8 cellular contexts compared by ENCODE assay signal in genomic region chr21:34887729-34888568, GRCh38.
DNase-seq lines count a peak whose midpoint lies in the region; ATAC-seq and TF ChIP-seq lines count a peak whose summit lies in the region.

No MANE protein-coding gene starts in this region.

- H3K4me1 ChIP-seq in BLaER1 (peaks cover 39% of the 10 kb centered on the region), ascending aorta (peaks cover 4 to 24% of the 10 kb centered on the region in 2 donors), hepatocyte (ENCODE audit: insufficient read depth) (peaks cover 7% of the 10 kb centered on the region), sigmoid colon (peaks cover 0 to 48% (median 46%) of the 10 kb centered on the region in 4 donors)

- peak overlapping the region; percentile 99 for H3K4me2 ChIP-seq in BLaER1
- peak overlapping the region; percentile 87 for H3K4me2 ChIP-seq in hepatocyte

- H4K20me1 ChIP-seq in BLaER1 (peaks cover 100% of the 10 kb centered on the region), hepatocyte (ENCODE audit: insufficient read depth, poor library complexity, severe bottlenecking) (peaks cover 3% of the 10 kb centered on the region)

- peak overlapping the region; percentile 97 for H3K4me3 Mint-ChIP-seq in T-helper 2 cell treated with Interferon-gamma antibody and Interleukin-4, amounts not matched to agents 5 μg/mL and 100 μg/mL, for 36 hours

- H3K9me3 Mint-ChIP-seq in T-helper 2 cell treated with Interferon-gamma antibody and Interleukin-4, amounts not matched to agents 5 μg/mL and 100 μg/mL, for 36 hours = no peaks in the 10 kb centered on the region

- H3K4me1 Mint-ChIP-seq in T-helper 2 cell treated with Interferon-gamma antibody and Interleukin-4, amounts not matched to agents 5 μg/mL and 100 μg/mL, for 36 hours (ENCODE audit: low read depth) = peaks cover 34% of the 10 kb centered on the region

- H3K9me3 ChIP-seq in BLaER1 (no peaks in the 10 kb centered on the region), ascending aorta (no peaks in the 10 kb centered on the region), hepatocyte (ENCODE audit: low read depth) (no peaks in the 10 kb centered on the region), sigmoid colon (no peaks in the 10 kb centered on the region)

- 1% methylated on average over 40 of the region's 40 CpGs for WGBS in hepatocyte (ENCODE audit: low lambda C conversion rate, missing lambda C conversion rate)
- 0 to 2% methylated on average over 40 of the region's 40 CpGs for WGBS in sigmoid colon, 2 donors

- peak; percentile 96 for DNase-seq in LHCN-M2 (ENCODE audit: low read depth)
- peak; percentile 93 for DNase-seq in T-helper 2 cell treated with Interferon-gamma antibody and Interleukin-4, amounts not matched to agents 5 μg/mL and 100 μg/mL, for 36 hours (ENCODE audit: low spot score)
- peak; percentile 69 to 94 for DNase-seq in ascending aorta (ENCODE audit: low spot score in 2 of 2)
- DNase-seq in hepatocyte (ENCODE audit: low spot score) = peak; percentile 91
- DNase-seq in sigmoid colon = peak; percentile 88
- DNase-seq in OCI-M2 (lab: John Stamatoyannopoulos, UW; ENCODE audit: unreplicated experiment) = no peak

- peaks cover 46% of the 10 kb centered on the region for H3K79me2 ChIP-seq in hepatocyte

- TF ChIP-seq POLR2A in sigmoid colon (IDR thresholded peaks at IDR 0.05) = no peak

- ATAC-seq in GM21360 (IDR thresholded peaks at IDR 0.05; ENCODE audit: unreplicated experiment) = peak; percentile 32

- H3K27me3 ChIP-seq in BLaER1 (no peaks in the 10 kb centered on the region), ascending aorta (peaks cover 4% of the 10 kb centered on the region), hepatocyte (peaks cover 20% of the 10 kb centered on the region), sigmoid colon (peaks cover 20 to 70% (median 49%) of the 10 kb centered on the region in 3 donors)

- peak overlapping the region; percentile 90 for H3K9ac ChIP-seq in BLaER1

- peak overlapping the region; percentile 92 for H3K27ac ChIP-seq in BLaER1
- peak overlapping the region; percentile 81 to 86 for H3K27ac ChIP-seq in ascending aorta
- peak overlapping the region; percentile 97 for H3K27ac ChIP-seq in hepatocyte
- peak overlapping the region; percentile 78 to 93 (median 87) for H3K27ac ChIP-seq in sigmoid colon

- no peak for TF ChIP-seq EP300 in sigmoid colon (IDR thresholded peaks at IDR 0.05)

- intact Hi-C loops in ascending aorta (cut with DNase I) (loop anchor here (2.0 to 10.0 kb wide), 8 partner anchors 81 to 1434 kb away; partner anchors contain the start of genes MORC3 and SETD4), sigmoid colon (cut with DNase I) (loop anchor here (2.0 to 5.0 kb wide), 5 partner anchors 91 to 954 kb away; no protein-coding TSS in a partner anchor)

- H3K36me3 Mint-ChIP-seq in T-helper 2 cell treated with Interferon-gamma antibody and Interleukin-4, amounts not matched to agents 5 μg/mL and 100 μg/mL, for 36 hours (ENCODE audit: low read depth) = peaks cover 44% of the 10 kb centered on the region

- H3K36me3 ChIP-seq in BLaER1 (peaks cover 36% of the 10 kb centered on the region; the same call in 1 of the 2 replicates), ascending aorta (no peaks in the 10 kb centered on the region), hepatocyte (replicated peaks; ENCODE audit: insufficient read depth, low read depth) (no peaks in the 10 kb centered on the region), sigmoid colon (no peaks in the 10 kb centered on the region)

- H3K27ac Mint-ChIP-seq in T-helper 2 cell treated with Interferon-gamma antibody and Interleukin-4, amounts not matched to agents 5 μg/mL and 100 μg/mL, for 36 hours = peak overlapping the region; percentile 99

- no peaks in the 10 kb centered on the region for H3K9me2 ChIP-seq in hepatocyte (replicated peaks; ENCODE audit: insufficient read depth)

- peak overlapping the region; percentile 89 for H3K4me3 ChIP-seq in BLaER1
- H3K4me3 ChIP-seq in ascending aorta = peak overlapping the region; percentile 77 to 85
- peak overlapping the region; percentile 57 for H3K4me3 ChIP-seq in hepatocyte
- peak overlapping the region; percentile 50 to 81 (median 67) for H3K4me3 ChIP-seq in sigmoid colon

- peak overlapping the region; percentile 6 for H2AFZ ChIP-seq in hepatocyte

- peak in 1 of 3 experiments; percentile 15 for TF ChIP-seq CTCF in ascending aorta (IDR thresholded peaks at IDR 0.05)
- TF ChIP-seq CTCF in hepatocyte (IDR thresholded peaks at IDR 0.05; ENCODE audit: poor library complexity) = no peak
- no peak for TF ChIP-seq CTCF in sigmoid colon (IDR thresholded peaks at IDR 0.05)

- peaks cover 2% of the 10 kb centered on the region for H3K27me3 Mint-ChIP-seq in T-helper 2 cell treated with Interferon-gamma antibody and Interleukin-4, amounts not matched to agents 5 μg/mL and 100 μg/mL, for 36 hours (ENCODE audit: low read depth)
